In the genomic region with DNA sequence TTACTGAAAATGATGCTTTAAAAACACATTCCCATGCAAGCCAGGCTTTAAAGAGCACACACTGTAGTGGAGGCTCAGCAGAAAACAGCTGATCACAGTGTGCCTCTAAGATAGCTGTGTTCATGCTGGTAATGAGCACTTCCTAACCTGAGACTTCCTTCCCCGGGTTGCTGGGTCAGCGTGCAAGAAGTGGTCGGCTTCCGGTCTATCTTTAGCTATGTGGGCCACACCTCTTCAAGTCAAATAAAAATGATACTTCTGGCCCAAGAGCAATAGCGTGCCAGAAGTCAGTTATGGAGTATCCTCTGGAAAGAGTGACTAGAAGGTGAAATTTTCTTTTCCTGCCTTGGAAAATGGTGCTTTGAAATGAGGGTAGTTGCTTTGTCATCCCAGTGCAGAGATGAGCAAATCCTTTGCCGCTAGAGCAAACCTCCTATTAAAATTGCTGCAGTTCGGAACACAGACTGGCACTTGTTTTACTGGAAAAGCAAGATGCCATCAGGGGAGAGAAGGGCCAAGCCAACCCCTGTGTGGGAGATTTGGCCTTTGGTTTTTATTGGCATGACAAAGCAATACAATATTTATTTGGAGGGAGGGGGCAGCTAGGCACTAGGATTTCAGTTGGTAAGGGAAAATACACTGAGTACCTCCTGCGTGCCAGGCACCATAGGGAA, we compare ENCODE assay signal across 8 cellular contexts.
DNase-seq lines count a peak whose midpoint lies in the region; ATAC-seq and TF ChIP-seq lines count a peak whose summit lies in the region.

No MANE protein-coding gene starts in this region.

- in situ Hi-C loops in ACHN (cut with HindIII; ENCODE audit: low pct_ligation_motif_present, low pct_unique_long_range_greater_than_20kb, low sequenced_read_pairs), result no loop called here

- intact Hi-C loops in sciatic nerve (cut with DNase I), result no loop called here

- H3K4me3 ChIP-seq in GM12865 (ENCODE audit: low read depth, low read length) (no peak overlapping the region), fibroblast of the aortic adventitia (ENCODE audit: low read depth, low read length) (no peak overlapping the region)

- peak; percentile 50 for ATAC-seq in sciatic nerve

- TF ChIP-seq CTCF in GM12865 (IDR thresholded peaks at IDR 0.05; ENCODE audit: insufficient read depth, low read depth, low read length, missing control alignments) (no peak), fibroblast of the aortic adventitia (IDR thresholded peaks at IDR 0.05; ENCODE audit: insufficient read depth, low read length) (no peak)

- DNase-seq in GM12865 (ENCODE audit: low read depth), result peak; percentile 65
- DNase-seq in RPMI8226, result peak; percentile 23
- DNase-seq in fibroblast of the aortic adventitia (ENCODE audit: low read depth), result peak; percentile 54
- peak; percentile 50 for DNase-seq in sciatic nerve (ENCODE audit: low spot score)
- no peak for DNase-seq in AG08396 (ENCODE audit: low spot score)
- no peak for DNase-seq in islet precursor cell
- no peak for DNase-seq in ACHN
- no peak for DNase-seq in SHP77 (lab: John Stamatoyannopoulos, UW)

Comparison
In these comparisons a context has a peak if more than half of its experiments do, and no peak if none do; other contexts are left out.
1. DNase-seq: peak in GM12865 (single experiment), RPMI8226 (single experiment), fibroblast of the aortic adventitia (single experiment) and sciatic nerve (single experiment); none in AG08396 (single experiment), islet precursor cell (single experiment), ACHN (single experiment) and SHP77 (0 of 2).